Comparison of ENCODE assay signal across 9 cellular contexts in the genomic region with DNA sequence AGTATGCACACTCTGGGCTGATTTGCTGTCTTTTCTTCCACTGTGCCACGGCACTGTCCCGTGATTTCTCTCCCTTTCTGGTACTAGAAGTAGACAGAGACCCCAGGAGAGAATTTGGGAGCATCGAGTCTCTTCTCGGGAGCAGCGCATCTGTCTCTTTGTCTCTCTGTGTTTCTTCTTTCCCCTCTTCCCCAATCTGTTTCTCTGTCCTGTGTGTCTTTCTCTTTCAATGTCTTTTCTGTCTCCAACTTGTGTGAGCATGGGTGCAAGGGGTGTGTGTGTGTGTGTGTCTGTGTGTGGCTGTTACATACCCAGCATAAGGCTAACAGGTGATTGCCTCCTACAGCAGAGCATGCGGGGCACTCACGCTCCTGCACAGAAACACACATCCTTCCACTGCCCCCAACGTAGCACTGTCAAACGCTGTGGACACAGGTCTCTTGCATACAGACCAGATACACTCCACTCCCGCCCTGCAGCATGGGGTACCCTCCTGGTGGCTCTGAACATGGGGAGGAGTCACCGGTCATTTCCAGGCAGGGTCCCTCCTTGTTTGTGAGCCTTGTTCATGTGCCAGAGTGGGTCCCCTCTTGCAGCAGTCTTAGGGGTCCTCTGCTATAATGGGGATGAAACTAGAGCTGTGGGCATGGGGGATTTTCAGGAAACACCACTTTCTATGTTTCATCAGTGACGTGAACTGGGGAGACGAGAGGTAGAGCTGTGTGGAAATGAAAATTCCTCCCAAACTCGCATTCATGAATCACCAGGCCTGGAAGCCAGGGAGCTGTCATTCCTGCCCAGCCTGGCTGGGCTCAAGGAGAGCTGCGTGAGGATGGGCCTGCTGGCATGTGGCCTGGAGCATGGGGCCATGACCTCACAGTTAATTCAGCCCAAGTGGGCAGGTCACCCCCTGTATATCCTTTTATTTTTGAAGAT. TPM values are rescaled to one million over a fixed set of nuclear protein-coding genes. Genes with fewer than 3 reads are reported as not detected.
DNase-seq lines count a peak whose midpoint lies in the region; ATAC-seq and TF ChIP-seq lines count a peak whose summit lies in the region.
"Had no signal": no experiment of that assay in that cellular context is flagged by ENCODE, and none has a peak within 500 bp of the region (broad histone marks: within the 10 kb centered on the region; RNA-seq: fewer than 3 reads in every experiment).

No MANE protein-coding gene starts in this region.

- H3K4me3 Mint-ChIP-seq in stimulated activated naive CD8-positive, alpha-beta T cell treated with anti-CD3 and anti-CD28 coated beads, Interleukin-15, Interleukin-2, amounts not matched to agents 100 ng/mL and 50 ng/mL, for 24 hours, result peak overlapping the region; percentile 69
- H3K4me3 Mint-ChIP-seq in MCF 10A (ENCODE audit: unreplicated experiment), result peak overlapping the region; percentile 50

- H3K4me1 Mint-ChIP-seq in stimulated activated naive CD8-positive, alpha-beta T cell treated with anti-CD3 and anti-CD28 coated beads, Interleukin-15, Interleukin-2, amounts not matched to agents 100 ng/mL and 50 ng/mL, for 24 hours (ENCODE audit: low read depth), result peaks cover 20% of the 10 kb centered on the region
- peaks cover 28% of the 10 kb centered on the region for H3K4me1 Mint-ChIP-seq in MCF 10A (ENCODE audit: insufficient read depth, unreplicated experiment)

- BruUV-seq in MCF 10A (replicated peaks; lab: Mats Ljungman, UMichigan), result no TSS peak

- CTCF ChIA-PET in MCF 10A (lab: Yijun Ruan, JAX), result interaction anchor here (0.6 to 1.6 kb wide), 2 partner anchors 10 to 51 kb away, joined by 3 to 5 read pairs; no protein-coding TSS in a partner anchor

- no peak for ATAC-seq in stimulated activated naive CD8-positive, alpha-beta T cell treated with anti-CD3 and anti-CD28 coated beads, Interleukin-15, Interleukin-2, amounts not matched to agents 100 U/mL and 50 U/mL, for 24 hours
- peak; percentile 18 to 20 for ATAC-seq in lower lobe of right lung
- ATAC-seq in HG03045 (IDR thresholded peaks at IDR 0.05; ENCODE audit: unreplicated experiment), result no peak
- no peak for ATAC-seq in GM18867 (IDR thresholded peaks at IDR 0.05; ENCODE audit: unreplicated experiment)
- ATAC-seq in GM21515 (IDR thresholded peaks at IDR 0.05; ENCODE audit: unreplicated experiment), result no peak
- ATAC-seq: GM12878 had no signal

- no peak for DNase-seq in stimulated activated naive CD8-positive, alpha-beta T cell treated with anti-CD3 and anti-CD28 coated beads, Interleukin-15, Interleukin-2, amounts not matched to agents 100 U/mL and 50 U/mL, for 24 hours
- DNase-seq in MCF 10A (ENCODE audit: unreplicated experiment) (peak; percentile 64), lower lobe of right lung (no peak), foreskin melanocyte (no peak)

- no peaks in the 10 kb centered on the region for H3K36me3 Mint-ChIP-seq in stimulated activated naive CD8-positive, alpha-beta T cell treated with anti-CD3 and anti-CD28 coated beads, Interleukin-15, Interleukin-2, amounts not matched to agents 100 ng/mL and 50 ng/mL, for 24 hours (ENCODE audit: low read depth)
- peaks cover 6% of the 10 kb centered on the region for H3K36me3 Mint-ChIP-seq in MCF 10A (ENCODE audit: insufficient read depth, unreplicated experiment)

- no peaks in the 10 kb centered on the region for H3K9me3 ChIP-seq in lower lobe of right lung

- POLR2A ChIA-PET in MCF 10A (lab: Yijun Ruan, JAX), result interaction anchor here (0.8 to 1.2 kb wide), 3 partner anchors 9 to 143 kb away, joined by 3 to 4 read pairs (median 3); no protein-coding TSS in a partner anchor

- H3K4me3 ChIP-seq in lower lobe of right lung, result peak overlapping the region; percentile 43
- H3K4me3 ChIP-seq: GM12878 had no signal

- H3K27ac ChIP-seq in lower lobe of right lung, result no peak overlapping the region

- H3K36me3 ChIP-seq in lower lobe of right lung, result no peaks in the 10 kb centered on the region

- H3K27me3 ChIP-seq in lower lobe of right lung (ENCODE audit: low read depth), result peaks cover 15% of the 10 kb centered on the region

- intact Hi-C loops in MCF 10A (cut with micrococcal nuclease), result loop anchor here (1.0 to 10.0 kb wide), 5 partner anchors 17 to 114 kb away; no protein-coding TSS in a partner anchor
- intact Hi-C loops in lower lobe of right lung (cut with DNase I), result no loop called here

- peaks cover 9% of the 10 kb centered on the region for H3K4me1 ChIP-seq in lower lobe of right lung

- H3K27ac Mint-ChIP-seq in stimulated activated naive CD8-positive, alpha-beta T cell treated with anti-CD3 and anti-CD28 coated beads, Interleukin-15, Interleukin-2, amounts not matched to agents 100 ng/mL and 50 ng/mL, for 24 hours, result no peak overlapping the region
- H3K27ac Mint-ChIP-seq in MCF 10A (ENCODE audit: low read depth, unreplicated experiment), result peak overlapping the region; percentile 44

- TF ChIP-seq CTCF in MCF 10A (IDR thresholded peaks at IDR 0.05; ENCODE audit: unreplicated experiment) (no peak), lower lobe of right lung (IDR thresholded peaks at IDR 0.05) (no peak)

- peaks cover 5% of the 10 kb centered on the region for H3K9me3 Mint-ChIP-seq in stimulated activated naive CD8-positive, alpha-beta T cell treated with anti-CD3 and anti-CD28 coated beads, Interleukin-15, Interleukin-2, amounts not matched to agents 100 ng/mL and 50 ng/mL, for 24 hours
- H3K9me3 Mint-ChIP-seq in MCF 10A (ENCODE audit: unreplicated experiment), result no peaks in the 10 kb centered on the region

- H3K27me3 Mint-ChIP-seq in stimulated activated naive CD8-positive, alpha-beta T cell treated with anti-CD3 and anti-CD28 coated beads, Interleukin-15, Interleukin-2, amounts not matched to agents 100 ng/mL and 50 ng/mL, for 24 hours, result peaks cover 46% of the 10 kb centered on the region
- H3K27me3 Mint-ChIP-seq in MCF 10A (ENCODE audit: insufficient read depth, unreplicated experiment), result peaks cover 28% of the 10 kb centered on the region

RNA-seq across cellular contexts. Expression of a gene that starts 1.0 kb away (rescaled TPM):
- 0.25 TPM in 1 of 2 replicates, not detected in the other for total RNA-seq in MCF 10A (2022)
- total RNA-seq in lower lobe of right lung, result 0.53 TPM
- total RNA-seq: GM12878 had no signal

Comparison
In these comparisons a context has a peak if more than half of its experiments do, and no peak if none do; other contexts are left out.
1. ATAC-seq: peak in lower lobe of right lung (2 of 2); none in stimulated activated naive CD8-positive, alpha-beta T cell treated with anti-CD3 and anti-CD28 coated beads, Interleukin-15, Interleukin-2, amounts not matched to agents 100 U/mL and 50 U/mL, for 24 hours (single experiment), HG03045 (single experiment), GM18867 (single experiment) and GM21515 (single experiment).